10 cellular contexts compared by ENCODE assay signal in the genomic region with DNA sequence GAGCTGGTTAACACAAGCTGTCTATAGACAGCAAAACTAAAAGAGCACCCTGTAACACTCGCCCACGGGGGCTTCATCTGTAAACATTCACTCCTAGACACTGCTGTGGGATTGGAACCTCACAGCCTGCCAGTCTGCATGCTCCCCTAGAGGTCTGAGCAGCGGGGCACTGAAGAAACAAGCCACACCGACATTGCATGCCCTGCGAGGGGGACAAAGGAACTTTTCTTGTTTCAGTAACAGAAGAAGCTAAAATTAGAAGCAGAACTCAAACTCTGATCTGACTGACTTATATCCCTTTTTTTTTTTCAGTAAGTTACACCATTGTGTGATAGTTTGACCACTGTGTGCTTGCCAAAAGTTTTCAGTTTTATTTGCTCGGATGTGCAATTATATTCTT.
A peak's percentile ranks its signal among the peaks of the same experiment; 100 is the strongest.
DNase-seq lines count a peak whose midpoint lies in the region; TF ChIP-seq lines count a peak whose summit lies in the region.
"Had no signal": no experiment of that assay in that cellular context is flagged by ENCODE, and none has a peak within 500 bp of the region (broad histone marks: within the 10 kb centered on the region; RNA-seq: fewer than 3 reads in every experiment).

No MANE protein-coding gene starts in this region.

- DNase-seq in NCI-H82 (lab: John Stamatoyannopoulos, UW): peak; percentile 86
- DNase-seq in NCI-H82 treated with DMSO at 0.1 percent for 48 hours (lab: John Stamatoyannopoulos, UW; ENCODE audit: unreplicated experiment): no peak
- DNase-seq in coronary artery (ENCODE audit: low spot score): no peak
- DNase-seq in mesenteric fat pad (ENCODE audit: low spot score): no peak
- DNase-seq in NCI-H510A treated with DMSO at 0.1 percent for 48 hours (lab: John Stamatoyannopoulos, UW): no peak
- DNase-seq in T-helper 2 cell: no peak
- DNase-seq: PC-9 had no signal

- H3K4me1 ChIP-seq in mesodermal cell (ENCODE audit: control insufficient read depth, insufficient read depth, low read length, poor library complexity, severe bottlenecking) (peaks cover 9% of the 10 kb centered on the region), urinary bladder (ENCODE audit: insufficient read depth) (no peaks in the 10 kb centered on the region)

- H3K9me3 ChIP-seq in mesodermal cell (ENCODE audit: control insufficient read depth, low read length): no peaks in the 10 kb centered on the region

- H3K27ac ChIP-seq in coronary artery (peak overlapping the region; percentile 60 to 87), mesodermal cell (ENCODE audit: low read depth, low read length, severe bottlenecking) (peak overlapping the region; percentile 75), urinary bladder (ENCODE audit: low read depth) (peak overlapping the region; percentile 31)
- H3K27ac ChIP-seq: HL-60 had no signal

- 63 to 72% methylated on average over 3 to 4 of the region's 6 CpGs for WGBS in mesodermal cell (ENCODE audit: insufficient coverage in 2 of 2), 2 experiments
- 25% methylated on average over 6 of the region's 6 CpGs for WGBS in urinary bladder

- TF ChIP-seq CTCF in coronary artery (IDR thresholded peaks at IDR 0.05): no peak

- H3K4me3 ChIP-seq in coronary artery: peak overlapping the region; percentile 61
- no peak overlapping the region for H3K4me3 ChIP-seq in mesodermal cell (ENCODE audit: extremely low read depth, insufficient read depth, low read length, poor library complexity, severe bottlenecking)
- no peak overlapping the region for H3K4me3 ChIP-seq in urinary bladder (ENCODE audit: low read depth, low read length)
- H3K4me3 ChIP-seq: PC-9 had no signal

- no peaks in the 10 kb centered on the region for H3K36me3 ChIP-seq in mesodermal cell (ENCODE audit: control insufficient read depth, insufficient read depth, low read length)
- H3K36me3 ChIP-seq in urinary bladder (ENCODE audit: insufficient read depth): no peaks in the 10 kb centered on the region
